ENCODE assay signal across 8 cellular contexts in genomic region chr2:177264539-177265385, GRCh38. TPM values are rescaled to one million over a fixed set of nuclear protein-coding genes. Genes with fewer than 3 reads are reported as not detected.
A peak's percentile ranks its signal among the peaks of the same experiment; 100 is the strongest.
DNase-seq lines count a peak whose midpoint lies in the region; ATAC-seq and TF ChIP-seq lines count a peak whose summit lies in the region.

Gene NFE2L2 (minus strand): TSS chr2:177264727. CDS start chr2:177264576, 151 bp downstream.

- no peak within 1 kb of the TSS; the same call in 1 of the 2 replicates for H2AFZ ChIP-seq in OCI-LY1 (ENCODE audit: low read length)

- peak within 1 kb of the TSS; percentile 90 for H3K4me2 ChIP-seq in OCI-LY1 (ENCODE audit: low read length)

- no peaks in the 10 kb centered on the region for H3F3A ChIP-seq in OCI-LY1 (ENCODE audit: insufficient read depth, low read length)

- DNase-seq in Caki2 (ENCODE audit: low read depth) = peak; percentile 94
- DNase-seq in activated CD8-positive, alpha-beta memory T cell treated with anti-CD3 and anti-CD28 coated beads, Interleukin-2, amount 50 U/mL, for 24 hours (ENCODE audit: extremely low read depth) = peak; percentile 86
- DNase-seq in endodermal cell = peak; percentile 89
- peak; percentile 99 for DNase-seq in mesenteric fat pad (ENCODE audit: low spot score)
- peak; percentile 87 for DNase-seq in stimulated activated CD8-positive, alpha-beta memory T cell treated with anti-CD3 and anti-CD28 coated beads, Interleukin-15, amount 100 ng/mL, for 1 hour (ENCODE audit: low read depth)

- ATAC-seq in GM21390 (IDR thresholded peaks at IDR 0.05; ENCODE audit: unreplicated experiment) = peak; percentile 61

- H3K4me3 Mint-ChIP-seq in endodermal cell = peak within 1 kb of the TSS; percentile 77

- peaks cover 37% of the 10 kb centered on the region for H3K79me2 ChIP-seq in OCI-LY1 (ENCODE audit: insufficient read depth, low read length)

- H3K4me3 ChIP-seq in HUES48 (ENCODE audit: low read depth, low read length) (peak within 1 kb of the TSS; percentile 85), OCI-LY1 (ENCODE audit: low read depth, low read length, poor library complexity, severe bottlenecking) (peak within 1 kb of the TSS; percentile 83), endodermal cell (ENCODE audit: low read length) (peak within 1 kb of the TSS; percentile 95)

- H3K4me1 Mint-ChIP-seq in endodermal cell = peaks cover 36% of the 10 kb centered on the region

- H4K20me1 ChIP-seq in OCI-LY1 (ENCODE audit: insufficient read depth, low read length) = no peaks in the 10 kb centered on the region

- H3K9me3 Mint-ChIP-seq in endodermal cell = no peaks in the 10 kb centered on the region

- H3K36me3 Mint-ChIP-seq in endodermal cell (ENCODE audit: low read depth) = peaks cover 7% of the 10 kb centered on the region

- H3K36me3 ChIP-seq in HUES48 (ENCODE audit: control insufficient read depth, insufficient read depth, low read length) = no peaks in the 10 kb centered on the region
- peaks cover 14% of the 10 kb centered on the region; the same call in 1 of the 2 replicates for H3K36me3 ChIP-seq in OCI-LY1 (ENCODE audit: insufficient read depth, low read length)
- H3K36me3 ChIP-seq in endodermal cell (ENCODE audit: control insufficient read depth, insufficient read depth, low read length) = no peaks in the 10 kb centered on the region

- in situ Hi-C loops in Caki2 (cut with HindIII; ENCODE audit: low pct_unique_long_range_greater_than_20kb, low sequenced_read_pairs) = loop anchor here (10.0 kb wide), 1 partner anchor 150 kb away; no protein-coding TSS in a partner anchor

- H3K9me3 ChIP-seq in HUES48 (ENCODE audit: control insufficient read depth, insufficient read depth, low read length) (no peaks in the 10 kb centered on the region), OCI-LY1 (ENCODE audit: low read length) (no peaks in the 10 kb centered on the region), endodermal cell (ENCODE audit: control insufficient read depth, low read length) (no peaks in the 10 kb centered on the region)

- peaks cover 30% of the 10 kb centered on the region for H3K4me1 ChIP-seq in HUES48 (ENCODE audit: control insufficient read depth, insufficient read depth, low read length)
- peaks cover 46% of the 10 kb centered on the region for H3K4me1 ChIP-seq in OCI-LY1 (ENCODE audit: insufficient read depth, low read length, severe bottlenecking)
- H3K4me1 ChIP-seq in endodermal cell (ENCODE audit: control insufficient read depth, insufficient read depth, low read length) = peaks cover 7% of the 10 kb centered on the region

- H3K27ac ChIP-seq in HUES48 (ENCODE audit: low read depth, low read length) (peak within 1 kb of the TSS; percentile 97), OCI-LY1 (ENCODE audit: low read depth, low read length, poor library complexity, severe bottlenecking) (peak within 1 kb of the TSS; percentile 96), endodermal cell (ENCODE audit: low read depth, low read length) (peak within 1 kb of the TSS; percentile 92)

- no peaks in the 10 kb centered on the region for H3K27me3 ChIP-seq in HUES48 (ENCODE audit: control insufficient read depth, insufficient read depth, low read length)
- no peaks in the 10 kb centered on the region for H3K27me3 ChIP-seq in OCI-LY1 (ENCODE audit: insufficient read depth, low read length)
- H3K27me3 ChIP-seq in endodermal cell (ENCODE audit: control insufficient read depth, insufficient read depth, low read length, poor library complexity, severe bottlenecking) = no peaks in the 10 kb centered on the region

- 0% methylated on average over 35 to 80 of the region's 80 CpGs for WGBS in endodermal cell (ENCODE audit: insufficient coverage in 1 of 2, insufficient read length in 1 of 2), 2 experiments

- TF ChIP-seq CTCF in OCI-LY1 (IDR thresholded peaks at IDR 0.05; ENCODE audit: low read length) (no peak), endodermal cell (conservative IDR thresholded peaks at IDR 0.05) (no peak)

- peak within 1 kb of the TSS; percentile 93 for H3K9ac ChIP-seq in HUES48 (ENCODE audit: low read depth, low read length)
- peak within 1 kb of the TSS; percentile 98 for H3K9ac ChIP-seq in OCI-LY1 (ENCODE audit: low read length)
- peak within 1 kb of the TSS; percentile 75 for H3K9ac ChIP-seq in endodermal cell (ENCODE audit: extremely low read depth, low read length, poor library complexity, severe bottlenecking)

- peak within 1 kb of the TSS; percentile 96 for H3K27ac Mint-ChIP-seq in endodermal cell

- H3K27me3 Mint-ChIP-seq in endodermal cell (ENCODE audit: insufficient read depth) = no peaks in the 10 kb centered on the region

- no peaks in the 10 kb centered on the region for H3K9me2 ChIP-seq in OCI-LY1 (ENCODE audit: low read depth, low read length)

RNA-seq across cellular contexts. Expression of gene NFE2L2, which starts in this region (rescaled TPM):
- total RNA-seq in Caki2 (2014; rRNA removed; shearing (Covaris generic); ENCODE audit: low replicate concordance) = 57.2 and 108 TPM in 2 replicates
- total RNA-seq in endodermal cell (10 to 100 TPM; 59.0 to 59.1 TPM), mesenteric fat pad (94.0 TPM)
- polyA plus RNA-seq in endodermal cell (2013, experiment 1 of 2) = 46.2 TPM
- polyA plus RNA-seq in endodermal cell (2013, experiment 2 of 2) = 49.2 TPM

Comparison
In these comparisons a context has a peak if more than half of its experiments do, and no peak if none do; other contexts are left out.
1. Peak in every context shown above with its lines: DNase-seq, ATAC-seq, H3K4me3 ChIP-seq and H3K27ac ChIP-seq.